In genomic region chr10:106082865-106083264, GRCh38 we compare ENCODE assay signal across 13 cellular contexts.
"Had no signal": no experiment of that assay in that cellular context is flagged by ENCODE, and none has a peak within 500 bp of the region (broad histone marks: within the 10 kb centered on the region; RNA-seq: fewer than 3 reads in every experiment).

No MANE protein-coding gene starts in this region.

- H3K4me1 ChIP-seq: adrenal gland, parathyroid adenoma, tibial artery had no signal

- H2AFZ ChIP-seq: parathyroid adenoma had no signal

- H3K79me2 ChIP-seq: parathyroid adenoma had no signal

- H3K9ac ChIP-seq: parathyroid adenoma had no signal

- H3K4me3 ChIP-seq: adrenal gland, tibial artery had no signal

- H3K36me3 ChIP-seq: adrenal gland, tibial artery had no signal

- H3K27ac ChIP-seq: adrenal gland, parathyroid adenoma, tibial artery had no signal

- H3K27me3 ChIP-seq: adrenal gland, tibial artery had no signal

- DNase-seq: activated CD4-positive, alpha-beta T cell treated with anti-CD3 and anti-CD28 coated beads, Interleukin-2, amount 10 ng/mL, durations not matched to agents 7 days and 5 days; activated CD8-positive, alpha-beta memory T cell treated with anti-CD3 and anti-CD28 coated beads for 24 hours; activated CD8-positive, alpha-beta memory T cell treated with anti-CD3 and anti-CD28 coated beads, Interleukin-2, amount 50 U/mL, for 48 hours; activated effector memory CD4-positive, alpha-beta T cell treated with Interleukin-2 at 50 U/mL for 16 hours; activated naive CD4-positive, alpha-beta T cell treated with anti-CD3 and anti-CD28 coated beads, Interleukin-2, amount 50 U/mL, for 16 hours; activated T-cell treated with anti-CD3 and anti-CD28 coated beads, Interleukin-2, amount 50 U/mL, for 48 hours; adrenal gland; endodermal cell; left cardiac atrium; stimulated activated naive CD4-positive, alpha-beta T cell treated with Interleukin-2 at 50 U/mL for 16 hours; tibial artery had no signal

- ATAC-seq: activated CD4-positive, CD25-positive, alpha-beta regulatory T cell treated with anti-CD3 and anti-CD28 coated beads, Interleukin-2, amount 50 U/mL, for 24 hours; left cardiac atrium had no signal

- H3K9me3 ChIP-seq: adrenal gland, tibial artery had no signal
